Comparison of ENCODE assay signal across 19 cellular contexts in the genomic region with DNA sequence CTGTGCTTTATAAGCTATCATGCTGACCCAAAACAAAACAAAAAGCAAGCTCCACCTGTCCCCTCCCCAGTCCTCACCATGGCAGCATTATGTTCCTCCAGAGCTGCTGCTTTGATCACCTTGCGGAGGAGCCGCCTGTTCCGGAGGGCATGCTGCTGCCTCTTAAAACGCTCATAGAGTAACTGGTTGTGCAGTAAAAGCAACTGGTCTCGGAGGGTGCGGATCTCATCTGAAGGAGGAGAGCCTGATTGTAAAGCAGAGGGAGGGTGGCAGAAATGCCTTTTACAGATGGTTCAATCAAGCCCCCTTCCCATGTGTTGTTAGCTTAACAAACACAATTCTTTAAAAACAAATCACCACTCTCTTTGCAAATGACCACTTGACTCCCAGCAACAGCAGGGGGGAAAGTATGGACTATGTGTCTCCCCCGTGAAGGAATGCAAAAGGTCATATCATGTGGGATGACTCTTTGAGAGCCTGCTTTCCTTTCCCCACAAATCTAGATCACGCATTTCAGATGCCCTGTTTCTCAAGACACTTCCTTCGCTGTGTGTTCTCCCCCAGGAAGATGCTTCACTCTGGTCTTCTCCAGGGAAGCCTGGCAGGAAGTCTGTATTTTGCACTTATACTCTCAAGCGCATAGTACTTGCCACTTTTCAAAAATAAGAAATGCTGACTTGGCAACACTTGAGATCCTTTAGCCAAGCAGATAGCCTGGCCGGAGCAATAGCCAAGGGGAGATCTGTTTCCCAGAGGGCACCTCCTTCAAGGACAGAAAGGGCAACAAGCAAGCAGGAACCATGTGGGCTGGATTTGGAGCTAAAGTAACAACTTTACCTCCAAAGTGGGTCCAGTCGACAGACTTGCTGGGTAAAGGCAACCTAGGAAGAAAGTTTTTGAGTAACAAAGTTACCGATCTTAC. TPM values are rescaled to one million over a fixed set of nuclear protein-coding genes. Genes with fewer than 3 reads are reported as not detected.
"Had no signal": no experiment of that assay in that cellular context is flagged by ENCODE, and none has a peak within 500 bp of the region (broad histone marks: within the 10 kb centered on the region; RNA-seq: fewer than 3 reads in every experiment).

No MANE protein-coding gene starts in this region.

- H3K9me3 ChIP-seq: adrenal gland, esophagus squamous epithelium, lower lobe of right lung, tibial nerve, uterus had no signal

- H3K36me3 Mint-ChIP-seq: activated naive CD4-positive, alpha-beta T cell treated with anti-CD3 and anti-CD28 coated beads, Interleukin-2, amount 50 U/mL, for 72 hours had no signal

- H3K9me3 Mint-ChIP-seq: activated naive CD4-positive, alpha-beta T cell treated with anti-CD3 and anti-CD28 coated beads, Interleukin-2, amount 50 U/mL, for 72 hours; activated T-cell treated with anti-CD3 and anti-CD28 coated beads, Interleukin-2, amount 50 U/mL, for 72 hours; natural killer cell had no signal

- H3K36me3 ChIP-seq: uterus had no signal

- ATAC-seq: activated naive CD4-positive, alpha-beta T cell treated with anti-CD3 and anti-CD28 coated beads, Interleukin-2, amount 50 U/mL, for 72 hours; activated T-cell treated with anti-CD3 and anti-CD28 coated beads, Interleukin-2, amount 50 U/mL, for 72 hours; left colon; lower lobe of right lung; natural killer cell had no signal

- H3K4me3 Mint-ChIP-seq: activated T-cell treated with anti-CD3 and anti-CD28 coated beads, Interleukin-2, amount 50 U/mL, for 72 hours; natural killer cell had no signal

- H3K4me1 ChIP-seq: adrenal gland, esophagus squamous epithelium, lower lobe of right lung, uterus had no signal

- H3K27ac ChIP-seq: esophagus squamous epithelium, lower lobe of right lung, tibial nerve, uterus had no signal

- H3K27me3 ChIP-seq: adrenal gland, esophagus squamous epithelium, tibial nerve, uterus had no signal

- DNase-seq: activated CD4-positive, alpha-beta T cell treated with anti-CD3 and anti-CD28 coated beads, Interleukin-2, amount 50 U/mL, for 1 hour; activated CD4-positive, CD25-positive, alpha-beta regulatory T cell treated with anti-CD3 and anti-CD28 coated beads, Interleukin-2, amount 50 U/mL, for 72 hours; activated gamma-delta T cell treated with Interleukin-2 at 50 U/mL for 16 hours; activated T-cell treated with anti-CD3 and anti-CD28 coated beads, Interleukin-2, amount 50 U/mL, for 72 hours; dermis blood vessel endothelial cell; effector memory CD4-positive, alpha-beta T cell; esophagus squamous epithelium; islet precursor cell; left colon; lower lobe of right lung; natural killer cell; nucleus accumbens; retina; stimulated activated naive CD4-positive, alpha-beta T cell; uterus had no signal

- H3K4me3 ChIP-seq: adrenal gland, esophagus squamous epithelium, lower lobe of right lung, tibial nerve, uterus had no signal

- H3K27ac Mint-ChIP-seq: activated naive CD4-positive, alpha-beta T cell treated with anti-CD3 and anti-CD28 coated beads, Interleukin-2, amount 50 U/mL, for 72 hours; activated T-cell treated with anti-CD3 and anti-CD28 coated beads, Interleukin-2, amount 50 U/mL, for 72 hours had no signal

RNA-seq across cellular contexts. Expression of gene AK8, which starts 25.8 kb away (rescaled TPM):
- total RNA-seq: activated naive CD4-positive, alpha-beta T cell treated with anti-CD3 and anti-CD28 coated beads, Interleukin-2, amount 50 U/mL, for 72 hours; dermis blood vessel endothelial cell; T-helper 1 cell treated with Interleukin-12 subunit alpha and Interleukin-12 subunit beta and Interleukin-4 antibody, amounts not matched to agents 30 ng/mL and 1 ng/mL, for 36 hours had no signal
